31 cellular contexts compared by ENCODE assay signal in genomic region chr2:49861821-49862220, GRCh38.
"Had no signal": no experiment of that assay in that cellular context is flagged by ENCODE, and none has a peak within 500 bp of the region (broad histone marks: within the 10 kb centered on the region; RNA-seq: fewer than 3 reads in every experiment).

No MANE protein-coding gene starts in this region.

- H3K36me3 ChIP-seq: cardiac muscle cell, MG63, Peyer's patch, SJSA1 had no signal

- H3K27me3 ChIP-seq: cardiac muscle cell, MG63, Peyer's patch, SJSA1 had no signal

- FAIRE-seq: astrocyte, TTC549 had no signal

- DNase-seq: activated CD4-positive, alpha-beta T cell treated with anti-CD3 and anti-CD28 coated beads, Interleukin-2, amount 10 ng/mL, durations not matched to agents 24 days and 14 days; activated CD4-positive, alpha-beta T cell treated with anti-CD3 and anti-CD28 coated beads, Interleukin-2, amount 50 U/mL, for 4 hours; activated CD8-positive, alpha-beta T cell treated with anti-CD3 and anti-CD28 coated beads for 36 hours; activated effector memory CD4-positive, alpha-beta T cell treated with anti-CD3 and anti-CD28 coated beads, Interleukin-2, amount 50 U/mL, for 16 hours; activated naive CD4-positive, alpha-beta T cell; activated naive CD4-positive, alpha-beta T cell treated with anti-CD3 and anti-CD28 coated beads, Interleukin-2, amount 50 U/mL, for 16 hours; activated naive CD8-positive, alpha-beta T cell treated with anti-CD3 and anti-CD28 coated beads for 36 hours; activated T-cell treated with anti-CD3 and anti-CD28 coated beads, Interleukin-2, amount 50 U/mL, for 1 hour; activated T-cell treated with anti-CD3 and anti-CD28 coated beads, Interleukin-2, amount 50 U/mL, for 72 hours; Karpas-422; KBM-7; MG63; NCI-H1092; NCI-H1436 treated with DMSO at 0.1 percent for 48 hours; NCI-H1694 treated with DMSO at 0.1 percent for 48 hours; NCI-H2029; NCI-H2171; NCI-H510A; NCI-H526; NCI-H748 treated with DMSO at 0.1 percent for 48 hours; NK-92 treated with Interleukin-12 subunit alpha and Interleukin-12 subunit beta, amount 100 ng/mL, for 24 hours; PC-3; Peyer's patch; RPMI8226; SHP77 treated with DMSO at 0.1 percent for 48 hours; SK-N-SH had no signal

- ATAC-seq: activated CD8-positive, alpha-beta T cell treated with anti-CD3 and anti-CD28 coated beads for 36 hours; activated T-cell treated with anti-CD3 and anti-CD28 coated beads, Interleukin-2, amount 50 U/mL, for 72 hours; activated T-helper 17 cell treated with anti-CD3 and anti-CD28 coated beads, Interleukin-2, amount 50 U/mL, for 72 hours; PC-3 had no signal

- H3K4me3 ChIP-seq: cardiac muscle cell, MG63, Peyer's patch, SJSA1 had no signal

- H3K4me1 ChIP-seq: Peyer's patch, SJSA1 had no signal

- H3K27ac ChIP-seq: cardiac muscle cell, Peyer's patch, SJSA1 had no signal
